17 cellular contexts compared by ENCODE assay signal in the genomic region with DNA sequence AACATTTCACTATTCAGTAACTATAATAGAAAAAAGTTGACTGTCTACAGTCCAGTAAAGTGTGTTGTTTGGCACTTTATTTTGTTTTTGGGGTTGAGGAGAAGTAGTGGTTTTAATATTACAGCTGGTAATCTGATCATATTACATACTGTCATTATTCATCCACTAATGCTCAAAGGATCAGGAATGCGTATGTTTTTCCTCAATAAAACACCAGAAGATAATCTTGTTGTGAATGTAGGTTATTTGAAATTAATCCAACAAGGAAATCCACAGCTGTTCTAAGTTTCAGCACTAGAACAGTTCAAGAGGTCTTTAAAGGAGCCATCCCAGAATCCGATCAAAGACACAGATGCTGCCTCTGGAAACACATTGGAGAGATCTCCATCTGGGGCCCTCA.
"Had no signal": no experiment of that assay in that cellular context is flagged by ENCODE, and none has a peak within 500 bp of the region (broad histone marks: within the 10 kb centered on the region; RNA-seq: fewer than 3 reads in every experiment).

No MANE protein-coding gene starts in this region.

- H3K27ac ChIP-seq: body of pancreas, epithelial cell of prostate, psoas muscle, right lobe of liver had no signal

- H3K4me1 ChIP-seq: body of pancreas, psoas muscle, right lobe of liver had no signal

- H3K27me3 ChIP-seq: body of pancreas, right lobe of liver had no signal

- DNase-seq: activated B cell treated with CpG ODN at 0.5 μM for 24 hours; activated CD4-positive, alpha-beta T cell treated with anti-CD3 and anti-CD28 coated beads, Interleukin-2, amount 50 U/mL, for 1 hour; activated naive CD4-positive, alpha-beta T cell; activated naive CD8-positive, alpha-beta T cell treated with anti-CD3 and anti-CD28 coated beads, Interleukin-2, amount 50 U/mL, for 24 hours; body of pancreas; effector memory CD8-positive, alpha-beta T cell; hippocampal formation; kidney glomerular epithelial cell; mesendoderm; nephron progenitor cell; psoas muscle; right lobe of liver; stimulated activated CD4-positive, alpha-beta T cell treated with anti-CD3 and anti-CD28 coated beads, Interleukin-12 subunit alpha, Interleukin-12 subunit beta, amount 100 ng/mL, for 4 hours; stimulated activated naive CD4-positive, alpha-beta T cell; T-helper 17 cell; trophoblast cell had no signal

- H3K36me3 ChIP-seq: right lobe of liver had no signal

- H3K4me3 ChIP-seq: body of pancreas, psoas muscle, right lobe of liver had no signal

- H3K9me3 ChIP-seq: body of pancreas, psoas muscle, right lobe of liver had no signal
